Comparison of ENCODE assay signal across 10 cellular contexts in the genomic region with DNA sequence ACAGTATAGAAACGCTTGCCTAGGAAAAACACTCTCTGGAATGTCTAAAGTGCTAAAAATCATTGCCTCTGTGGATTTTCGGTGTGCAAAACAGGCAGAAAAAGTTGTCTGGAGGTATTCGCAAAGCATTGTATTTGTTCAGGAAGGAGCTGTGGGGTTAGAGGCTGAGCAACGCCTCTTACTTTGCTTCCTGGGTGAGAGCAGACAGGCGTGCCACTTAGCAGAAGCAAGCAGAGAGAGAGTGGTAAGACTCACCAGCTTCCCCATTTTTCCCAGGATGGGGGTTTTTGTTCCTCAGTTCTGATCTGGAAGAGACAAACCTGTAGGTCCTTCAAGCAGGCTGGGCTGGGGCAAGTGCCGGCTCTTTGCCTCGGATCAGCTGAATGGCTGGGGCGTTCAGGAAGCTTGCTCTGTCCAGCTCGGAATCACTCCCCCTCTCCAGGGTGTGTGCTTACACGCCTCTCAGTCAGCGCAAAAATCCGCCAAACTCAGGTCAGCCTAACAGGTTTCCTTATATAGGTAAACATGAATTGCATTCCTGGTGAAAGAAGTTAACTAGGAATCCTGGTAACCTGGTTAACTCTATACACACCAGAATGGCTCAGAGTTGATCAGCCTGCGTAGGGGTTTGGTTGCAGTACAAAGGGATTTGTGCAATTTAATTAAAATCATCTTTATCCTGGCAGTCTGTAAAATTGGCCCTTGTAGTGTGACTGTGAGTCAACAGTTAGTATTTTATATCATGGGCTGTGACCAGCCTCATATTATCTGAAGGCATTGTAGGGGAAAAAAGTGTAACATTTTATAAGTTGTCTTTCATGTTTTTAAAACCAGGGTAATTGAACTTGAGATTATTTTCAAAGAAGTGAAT.
DNase-seq lines count a peak whose midpoint lies in the region; ATAC-seq and TF ChIP-seq lines count a peak whose summit lies in the region.
"Had no signal": no experiment of that assay in that cellular context is flagged by ENCODE, and none has a peak within 500 bp of the region (broad histone marks: within the 10 kb centered on the region; RNA-seq: fewer than 3 reads in every experiment).

No MANE protein-coding gene starts in this region.

- intact Hi-C loops in tibial artery (cut with DNase I; ENCODE audit: low total_unique reads), result no loop called here
- intact Hi-C loops in activated CD4-positive, alpha-beta T cell treated with anti-CD3 and anti-CD28 coated beads for 36 hours (cut with DNase I, micrococcal nuclease), result loop anchor here in 1 of 2 experiments (5.0 kb wide), 1 partner anchor 304 kb away; no protein-coding TSS in a partner anchor

- DNase-seq in NCI-H2029 (lab: John Stamatoyannopoulos, UW) (peak; percentile 10), chondrocyte (ENCODE audit: low spot score) (peak; percentile 75), kidney glomerular epithelial cell (lab: John Stamatoyannopoulos, UW) (peak; percentile 20), tibial artery (peak; percentile 25 to 60)
- DNase-seq in activated CD4-positive, alpha-beta T cell treated with anti-CD3 and anti-CD28 coated beads for 36 hours, result no peak
- DNase-seq: activated gamma-delta T cell, NCI-H1105 had no signal

- no peaks in the 10 kb centered on the region for H3K36me3 Mint-ChIP-seq in chondrocyte (ENCODE audit: low read depth)
- no peaks in the 10 kb centered on the region for H3K36me3 Mint-ChIP-seq in activated CD4-positive, alpha-beta T cell treated with anti-CD3 and anti-CD28 coated beads for 36 hours (ENCODE audit: low read depth)

- POLR2A ChIA-PET in activated CD4-positive, alpha-beta T cell treated with anti-CD3 and anti-CD28 coated beads for 36 hours (lab: Charles Lee), result interaction anchor here (0.5 kb wide), 1 partner anchor 804 kb away, joined by 3 read pairs; no protein-coding TSS in a partner anchor

- H3K4me1 Mint-ChIP-seq in chondrocyte (ENCODE audit: low read depth), result peaks cover 2% of the 10 kb centered on the region
- H3K4me1 Mint-ChIP-seq in activated CD4-positive, alpha-beta T cell treated with anti-CD3 and anti-CD28 coated beads for 36 hours, result no peaks in the 10 kb centered on the region

- H3K9me3 Mint-ChIP-seq in chondrocyte (ENCODE audit: low read depth), result peaks cover 7% of the 10 kb centered on the region
- no peaks in the 10 kb centered on the region for H3K9me3 Mint-ChIP-seq in activated CD4-positive, alpha-beta T cell treated with anti-CD3 and anti-CD28 coated beads for 36 hours (ENCODE audit: low read depth)

- H3K27ac ChIP-seq in tibial artery, result peak overlapping the region in 1 of 2 donors; percentile 25

- H3K27ac Mint-ChIP-seq in chondrocyte (ENCODE audit: unreplicated experiment), result peak overlapping the region; percentile 11
- H3K27ac Mint-ChIP-seq in activated CD4-positive, alpha-beta T cell treated with anti-CD3 and anti-CD28 coated beads for 36 hours, result no peak overlapping the region

- no peak for ATAC-seq in activated CD4-positive, alpha-beta T cell treated with anti-CD3 and anti-CD28 coated beads for 36 hours
- ATAC-seq in HG03135 (IDR thresholded peaks at IDR 0.05; ENCODE audit: unreplicated experiment) (no peak), GM18868 (IDR thresholded peaks at IDR 0.05; ENCODE audit: unreplicated experiment) (no peak), GM21528 (IDR thresholded peaks at IDR 0.05; ENCODE audit: low FRiP score, unreplicated experiment) (no peak)

- no peaks in the 10 kb centered on the region for H3K36me3 ChIP-seq in tibial artery

- no peaks in the 10 kb centered on the region for H3K27me3 Mint-ChIP-seq in chondrocyte (ENCODE audit: low read depth)
- no peaks in the 10 kb centered on the region for H3K27me3 Mint-ChIP-seq in activated CD4-positive, alpha-beta T cell treated with anti-CD3 and anti-CD28 coated beads for 36 hours

- no peak for TF ChIP-seq CTCF in chondrocyte (IDR thresholded peaks at IDR 0.05)
- no peak for TF ChIP-seq CTCF in tibial artery (IDR thresholded peaks at IDR 0.05)

- CTCF ChIA-PET in activated CD4-positive, alpha-beta T cell treated with anti-CD3 and anti-CD28 coated beads for 36 hours (lab: Charles Lee), result interaction anchor here (0.6 kb wide), 1 partner anchor 563 kb away, joined by 3 read pairs; no protein-coding TSS in a partner anchor

- no peaks in the 10 kb centered on the region for H3K27me3 ChIP-seq in tibial artery

- H3K9me3 ChIP-seq in tibial artery, result no peaks in the 10 kb centered on the region

- peak overlapping the region; percentile 14 to 36 for H3K4me3 ChIP-seq in tibial artery

- peak overlapping the region; percentile 61 for H3K4me3 Mint-ChIP-seq in chondrocyte (ENCODE audit: unreplicated experiment)
- no peak overlapping the region for H3K4me3 Mint-ChIP-seq in activated CD4-positive, alpha-beta T cell treated with anti-CD3 and anti-CD28 coated beads for 36 hours

- H3K4me1 ChIP-seq in tibial artery, result no peaks in the 10 kb centered on the region
